ENCODE assay signal across 28 cellular contexts in genomic region chr7:73363225-73364005, GRCh38. TPM values are rescaled to one million over a fixed set of nuclear protein-coding genes. Genes with fewer than 3 reads are reported as not detected.
"Had no signal": no experiment of that assay in that cellular context is flagged by ENCODE, and none has a peak within 500 bp of the region (broad histone marks: within the 10 kb centered on the region; RNA-seq: fewer than 3 reads in every experiment).

No MANE protein-coding gene starts in this region.

- ATAC-seq: activated CD8-positive, alpha-beta memory T cell treated with anti-CD3 and anti-CD28 coated beads, Interleukin-2, amount 10 ng/mL, durations not matched to agents 7 days and 5 days; activated T-cell treated with anti-CD3 and anti-CD28 coated beads, Interleukin-2, amount 50 U/mL, for 4 hours had no signal

- H3K9me3 Mint-ChIP-seq: activated B cell treated with CpG ODN at 0.5 μM for 24 hours; activated CD4-positive, alpha-beta T cell treated with anti-CD3 and anti-CD28 coated beads, Interleukin-2, amount 10 ng/mL, durations not matched to agents 24 days and 14 days; activated T-cell treated with anti-CD3 and anti-CD28 coated beads, Interleukin-2, amount 50 U/mL, for 4 hours; central memory CD8-positive, alpha-beta T cell had no signal

- H3K36me3 Mint-ChIP-seq: activated CD8-positive, alpha-beta memory T cell treated with anti-CD3 and anti-CD28 coated beads, Interleukin-2, amount 10 ng/mL, durations not matched to agents 7 days and 5 days; activated naive CD8-positive, alpha-beta T cell; brain had no signal

- H3K4me3 Mint-ChIP-seq: activated B cell treated with CpG ODN at 0.5 μM for 24 hours; activated CD4-positive, alpha-beta T cell treated with anti-CD3 and anti-CD28 coated beads, Interleukin-2, amount 10 ng/mL, durations not matched to agents 24 days and 14 days; activated CD8-positive, alpha-beta memory T cell treated with anti-CD3 and anti-CD28 coated beads, Interleukin-2, amount 10 ng/mL, durations not matched to agents 7 days and 5 days; activated naive CD8-positive, alpha-beta T cell; activated T-cell treated with anti-CD3 and anti-CD28 coated beads, Interleukin-2, amount 50 U/mL, for 4 hours; brain; central memory CD8-positive, alpha-beta T cell had no signal

- H3K4me1 Mint-ChIP-seq: activated CD4-positive, alpha-beta T cell treated with anti-CD3 and anti-CD28 coated beads, Interleukin-2, amount 10 ng/mL, durations not matched to agents 24 days and 14 days; activated CD8-positive, alpha-beta memory T cell treated with anti-CD3 and anti-CD28 coated beads, Interleukin-2, amount 10 ng/mL, durations not matched to agents 7 days and 5 days had no signal

- DNase-seq: activated B cell treated with CpG ODN at 0.5 μM for 24 hours; activated CD4-positive, alpha-beta T cell treated with anti-CD3 and anti-CD28 coated beads for 1 hour; activated CD4-positive, alpha-beta T cell treated with anti-CD3 and anti-CD28 coated beads, Interleukin-2, amount 10 ng/mL, durations not matched to agents 24 days and 14 days; activated CD4-positive, alpha-beta T cell treated with anti-CD3 and anti-CD28 coated beads, Interleukin-2, amount 50 U/mL, for 48 hours; activated CD8-positive, alpha-beta memory T cell treated with anti-CD3 and anti-CD28 coated beads, Interleukin-2, amount 10 ng/mL, durations not matched to agents 7 days and 5 days; activated effector memory CD4-positive, alpha-beta T cell treated with anti-CD3 and anti-CD28 coated beads, Interleukin-2, amount 50 U/mL, for 16 hours; activated naive CD4-positive, alpha-beta T cell treated with Interleukin-2 at 50 U/mL for 16 hours; activated T-cell treated with anti-CD3 and anti-CD28 coated beads, Interleukin-2, amount 50 U/mL, for 4 hours; MV-4-11; NCI-H1092 treated with DMSO at 0.1 percent for 48 hours; NCI-H1417 treated with DMSO at 0.1 percent for 48 hours; NCI-H1694; NCI-H2029; NCI-H2107; NCI-H345; NCI-H510A; NCI-H526 treated with DMSO at 0.1 percent for 48 hours; NCI-H82; SIG-M5; T-helper 2 cell; T1000 had no signal

- H3K27me3 Mint-ChIP-seq: activated naive CD8-positive, alpha-beta T cell; brain had no signal

- H3K27ac Mint-ChIP-seq: activated B cell treated with CpG ODN at 0.5 μM for 24 hours; activated CD4-positive, alpha-beta T cell treated with anti-CD3 and anti-CD28 coated beads, Interleukin-2, amount 10 ng/mL, durations not matched to agents 24 days and 14 days; activated CD8-positive, alpha-beta memory T cell treated with anti-CD3 and anti-CD28 coated beads, Interleukin-2, amount 10 ng/mL, durations not matched to agents 7 days and 5 days; activated naive CD8-positive, alpha-beta T cell; brain had no signal

RNA-seq across cellular contexts. Expression of gene FKBP6, which starts 35.5 kb away (rescaled TPM):
- total RNA-seq: activated B cell treated with CpG ODN at 0.5 μM for 24 hours; activated CD4-positive, alpha-beta T cell treated with anti-CD3 and anti-CD28 coated beads, Interleukin-2, amount 10 ng/mL, durations not matched to agents 24 days and 14 days; activated CD8-positive, alpha-beta memory T cell treated with anti-CD3 and anti-CD28 coated beads, Interleukin-2, amount 10 ng/mL, durations not matched to agents 7 days and 5 days; activated T-cell treated with anti-CD3 and anti-CD28 coated beads, Interleukin-2, amount 50 U/mL, for 4 hours; astrocyte; MCF 10A; OCI-LY7; RPMI7951 had no signal

RNA-seq across cellular contexts. Expression of gene TRIM50, which starts 35.5 kb away (rescaled TPM):
- total RNA-seq: activated B cell treated with CpG ODN at 0.5 μM for 24 hours; activated CD4-positive, alpha-beta T cell treated with anti-CD3 and anti-CD28 coated beads, Interleukin-2, amount 10 ng/mL, durations not matched to agents 24 days and 14 days; activated CD8-positive, alpha-beta memory T cell treated with anti-CD3 and anti-CD28 coated beads, Interleukin-2, amount 10 ng/mL, durations not matched to agents 7 days and 5 days; activated T-cell treated with anti-CD3 and anti-CD28 coated beads, Interleukin-2, amount 50 U/mL, for 4 hours; astrocyte; MCF 10A; RPMI7951 had no signal
